ENCODE assay signal across 15 cellular contexts in genomic region chr20:5570442-5570841, GRCh38. TPM values are rescaled to one million over a fixed set of nuclear protein-coding genes. Genes with fewer than 3 reads are reported as not detected.
A peak's percentile ranks its signal among the peaks of the same experiment; 100 is the strongest.
DNase-seq lines count a peak whose midpoint lies in the region; ATAC-seq, FAIRE-seq and TF ChIP-seq lines count a peak whose summit lies in the region.
"Had no signal": no experiment of that assay in that cellular context is flagged by ENCODE, and none has a peak within 500 bp of the region (broad histone marks: within the 10 kb centered on the region; RNA-seq: fewer than 3 reads in every experiment).

No MANE protein-coding gene starts in this region.

- H3K4ac ChIP-seq in trophoblast cell (ENCODE audit: low read depth, low read length): no peak overlapping the region

- no peak overlapping the region for H2AFZ ChIP-seq in trophoblast cell (ENCODE audit: insufficient read depth, low read length, poor library complexity)

- no peak overlapping the region for H2AK5ac ChIP-seq in trophoblast cell (ENCODE audit: low read length)

- peak; percentile 75 for FAIRE-seq in GM18507 (lab: Jason Lieb, UNC)
- FAIRE-seq: colon had no signal

- no peak overlapping the region for H3K14ac ChIP-seq in trophoblast cell (ENCODE audit: low read length)

- H3K9me3 Mint-ChIP-seq in CD4-positive, CD25-positive, alpha-beta regulatory T cell: no peaks in the 10 kb centered on the region
- no peaks in the 10 kb centered on the region for H3K9me3 Mint-ChIP-seq in activated T-helper 1 cell treated with anti-CD3 and anti-CD28 coated beads, Interleukin-12 subunit alpha, Interleukin-12 subunit beta, Interleukin-2, Interleukin-4 antibody, amounts not matched to agents 30 ng/mL and 10 ng/mL and 1 ng/mL, durations not matched to agents 14 hours and 24 hours and 36 hours
- H3K9me3 Mint-ChIP-seq in mesothelial cell of epicardium: no peaks in the 10 kb centered on the region

- intact Hi-C loops in activated T-helper 1 cell treated with anti-CD3 and anti-CD28 coated beads, Interleukin-12 subunit alpha, Interleukin-12 subunit beta, Interleukin-2, Interleukin-4 antibody, amounts not matched to agents 30 ng/mL and 10 ng/mL and 1 ng/mL, durations not matched to agents 14 hours and 24 hours and 36 hours (cut with micrococcal nuclease): loop anchor here (2.0 kb wide), 1 partner anchor 22 kb away; no protein-coding TSS in a partner anchor

- H3K36me3 Mint-ChIP-seq in CD4-positive, CD25-positive, alpha-beta regulatory T cell: peaks cover 23% of the 10 kb centered on the region
- peaks cover 44% of the 10 kb centered on the region for H3K36me3 Mint-ChIP-seq in activated T-helper 1 cell treated with anti-CD3 and anti-CD28 coated beads, Interleukin-12 subunit alpha, Interleukin-12 subunit beta, Interleukin-2, Interleukin-4 antibody, amounts not matched to agents 30 ng/mL and 10 ng/mL and 1 ng/mL, durations not matched to agents 14 hours and 24 hours and 36 hours (ENCODE audit: low read depth)
- H3K36me3 Mint-ChIP-seq in mesothelial cell of epicardium: peaks cover 24% of the 10 kb centered on the region

- no peaks in the 10 kb centered on the region for H3K79me1 ChIP-seq in trophoblast cell (ENCODE audit: low read length)

- peak overlapping the region; percentile 48 for H3K4me3 ChIP-seq in CD4-positive, CD25-positive, alpha-beta regulatory T cell (ENCODE audit: low read depth, low read length)
- H3K4me3 ChIP-seq in trophoblast cell (ENCODE audit: low read depth, low read length): no peak overlapping the region
- H3K4me3 ChIP-seq: psoas muscle had no signal

- peaks cover 14% of the 10 kb centered on the region for H3K4me1 ChIP-seq in CD4-positive, CD25-positive, alpha-beta regulatory T cell (ENCODE audit: control insufficient read depth, insufficient read depth, low read length, poor library complexity, severe bottlenecking)
- H3K4me1 ChIP-seq in trophoblast cell (ENCODE audit: control insufficient read depth in 1 of 2, insufficient read depth in 2 of 2, low read length in 2 of 2): no peaks in the 10 kb centered on the region
- H3K4me1 ChIP-seq: psoas muscle had no signal

- no peaks in the 10 kb centered on the region for H3K9me3 ChIP-seq in CD4-positive, CD25-positive, alpha-beta regulatory T cell (ENCODE audit: control insufficient read depth in 2 of 2, low read length in 2 of 2)
- no peaks in the 10 kb centered on the region for H3K9me3 ChIP-seq in trophoblast cell (ENCODE audit: insufficient read depth, low read depth, low read length)
- H3K9me3 ChIP-seq: psoas muscle had no signal

- ATAC-seq in CD4-positive, CD25-positive, alpha-beta regulatory T cell (ENCODE audit: low read depth in 2 of 2): no peak
- no peak for ATAC-seq in HG03097 (IDR thresholded peaks at IDR 0.05; ENCODE audit: low FRiP score, unreplicated experiment)
- ATAC-seq: HCT116, psoas muscle had no signal

- H3K4me1 Mint-ChIP-seq in CD4-positive, CD25-positive, alpha-beta regulatory T cell: peaks cover 17 to 47% (median 42%) of the 10 kb centered on the region in 4 donors
- H3K4me1 Mint-ChIP-seq in activated T-helper 1 cell treated with anti-CD3 and anti-CD28 coated beads, Interleukin-12 subunit alpha, Interleukin-12 subunit beta, Interleukin-2, Interleukin-4 antibody, amounts not matched to agents 30 ng/mL and 10 ng/mL and 1 ng/mL, durations not matched to agents 14 hours and 24 hours and 36 hours (ENCODE audit: low read depth): peaks cover 23% of the 10 kb centered on the region
- no peaks in the 10 kb centered on the region for H3K4me1 Mint-ChIP-seq in mesothelial cell of epicardium

- peak overlapping the region; percentile 47 for H3K27ac ChIP-seq in CD4-positive, CD25-positive, alpha-beta regulatory T cell (ENCODE audit: insufficient read depth, low read length, poor library complexity, severe bottlenecking)
- H3K27ac ChIP-seq in trophoblast cell (ENCODE audit: low read depth, low read length): no peak overlapping the region
- H3K27ac ChIP-seq: psoas muscle had no signal

- peak overlapping the region; percentile 2 to 70 (median 47) for H3K27ac Mint-ChIP-seq in CD4-positive, CD25-positive, alpha-beta regulatory T cell
- H3K27ac Mint-ChIP-seq in activated T-helper 1 cell treated with anti-CD3 and anti-CD28 coated beads, Interleukin-12 subunit alpha, Interleukin-12 subunit beta, Interleukin-2, Interleukin-4 antibody, amounts not matched to agents 30 ng/mL and 10 ng/mL and 1 ng/mL, durations not matched to agents 14 hours and 24 hours and 36 hours: peak overlapping the region; percentile 54
- H3K27ac Mint-ChIP-seq in mesothelial cell of epicardium: peak overlapping the region; percentile 6

- H3K27me3 Mint-ChIP-seq in CD4-positive, CD25-positive, alpha-beta regulatory T cell: no peaks in the 10 kb centered on the region
- H3K27me3 Mint-ChIP-seq in activated T-helper 1 cell treated with anti-CD3 and anti-CD28 coated beads, Interleukin-12 subunit alpha, Interleukin-12 subunit beta, Interleukin-2, Interleukin-4 antibody, amounts not matched to agents 30 ng/mL and 10 ng/mL and 1 ng/mL, durations not matched to agents 14 hours and 24 hours and 36 hours (ENCODE audit: insufficient read depth): no peaks in the 10 kb centered on the region
- H3K27me3 Mint-ChIP-seq in mesothelial cell of epicardium (ENCODE audit: low read depth): no peaks in the 10 kb centered on the region

- no peak overlapping the region for H3K18ac ChIP-seq in trophoblast cell (ENCODE audit: low read length)

- no peak overlapping the region for H3K4me2 ChIP-seq in trophoblast cell (ENCODE audit: low read length)

- H3K27me3 ChIP-seq in CD4-positive, CD25-positive, alpha-beta regulatory T cell (ENCODE audit: control insufficient read depth, insufficient read depth, low read length): no peaks in the 10 kb centered on the region
- no peaks in the 10 kb centered on the region for H3K27me3 ChIP-seq in trophoblast cell (ENCODE audit: insufficient read depth, low read length)

- H3K23ac ChIP-seq in trophoblast cell (ENCODE audit: low read length): no peak overlapping the region

- H2BK12ac ChIP-seq in trophoblast cell (ENCODE audit: low read length): no peak overlapping the region

- no peak overlapping the region for H4K12ac ChIP-seq in trophoblast cell (ENCODE audit: low read depth, low read length)

- WGBS in trophoblast cell (ENCODE audit: extremely low coverage, insufficient coverage, insufficient read length): no CpG with 5 or more reads among the region's 6 CpGs

- no peak overlapping the region for H4K8ac ChIP-seq in trophoblast cell (ENCODE audit: low read depth, low read length)

- no peak for TF ChIP-seq CTCF in mesothelial cell of epicardium (IDR thresholded peaks at IDR 0.05; ENCODE audit: unreplicated experiment)

- no peak overlapping the region for H4K91ac ChIP-seq in trophoblast cell (ENCODE audit: low read depth, low read length)

- no peak for DNase-seq in CD4-positive, CD25-positive, alpha-beta regulatory T cell
- DNase-seq in GM18507 (ENCODE audit: extremely low spot score, insufficient read length, low read depth): no peak
- DNase-seq in activated T-helper 1 cell treated with anti-CD3 and anti-CD28 coated beads, Interleukin-12 subunit alpha, Interleukin-12 subunit beta, Interleukin-2, Interleukin-4 antibody, amounts not matched to agents 30 ng/mL and 10 ng/mL and 1 ng/mL, durations not matched to agents 14 hours and 24 hours and 36 hours (ENCODE audit: low spot score): no peak
- no peak for DNase-seq in mesothelial cell of epicardium (ENCODE audit: low spot score in 2 of 2, unreplicated experiment in 2 of 2)
- DNase-seq in NCI-H187 (lab: John Stamatoyannopoulos, UW): no peak
- no peak for DNase-seq in trophoblast cell
- DNase-seq in NCI-H524 (lab: John Stamatoyannopoulos, UW): no peak
- DNase-seq: activated gamma-delta T cell treated with Interleukin-2 at 50 U/mL for 16 hours, IMR-90, left cardiac atrium, NCI-H2029, psoas muscle had no signal

- H3K4me3 Mint-ChIP-seq in CD4-positive, CD25-positive, alpha-beta regulatory T cell: peak overlapping the region in 2 of 4 donors; percentile 30 to 59
- H3K4me3 Mint-ChIP-seq in activated T-helper 1 cell treated with anti-CD3 and anti-CD28 coated beads, Interleukin-12 subunit alpha, Interleukin-12 subunit beta, Interleukin-2, Interleukin-4 antibody, amounts not matched to agents 30 ng/mL and 10 ng/mL and 1 ng/mL, durations not matched to agents 14 hours and 24 hours and 36 hours: peak overlapping the region; percentile 3
- H3K4me3 Mint-ChIP-seq in mesothelial cell of epicardium: no peak overlapping the region

- H3K79me2 ChIP-seq in trophoblast cell (ENCODE audit: control insufficient read depth, insufficient read depth, low read length, poor library complexity): no peaks in the 10 kb centered on the region

- peaks cover 79% of the 10 kb centered on the region for H3K36me3 ChIP-seq in CD4-positive, CD25-positive, alpha-beta regulatory T cell (ENCODE audit: control insufficient read depth, insufficient read depth, low read length)
- H3K36me3 ChIP-seq in trophoblast cell (ENCODE audit: control insufficient read depth in 1 of 2, insufficient read depth in 2 of 2, low read length in 2 of 2): peaks cover 20% of the 10 kb centered on the region in 2 experiments

- H3K9ac ChIP-seq in trophoblast cell (ENCODE audit: low read length): no peak overlapping the region

- H2BK120ac ChIP-seq in trophoblast cell (ENCODE audit: insufficient read depth, low read length, poor library complexity): no peak overlapping the region

- H2BK5ac ChIP-seq in trophoblast cell (ENCODE audit: low read depth, low read length, poor library complexity): no peak overlapping the region

RNA-seq across cellular contexts. Expression of gene GPCPD1, which starts 40.4 kb away (rescaled TPM):
- 136 TPM for total RNA-seq in CD4-positive, CD25-positive, alpha-beta regulatory T cell
- polyA plus RNA-seq in CD4-positive, CD25-positive, alpha-beta regulatory T cell: 10 to 100 TPM; 26.8 to 39.5 (median 31.6) TPM
- 38.0 and 39.6 TPM in 2 replicates for total RNA-seq in activated T-helper 1 cell treated with anti-CD3 and anti-CD28 coated beads, Interleukin-12 subunit alpha, Interleukin-12 subunit beta, Interleukin-2, Interleukin-4 antibody, amounts not matched to agents 30 ng/mL and 10 ng/mL and 1 ng/mL, durations not matched to agents 14 hours and 24 hours and 36 hours
- total RNA-seq in mesothelial cell of epicardium: 87.7 to 91.5 TPM (median 90.4 TPM) in 3 replicates
- polyA plus RNA-seq in trophoblast cell (2013): 7.4 and 8.0 TPM in 2 replicates
